10 cellular contexts compared by ENCODE assay signal in the genomic region with DNA sequence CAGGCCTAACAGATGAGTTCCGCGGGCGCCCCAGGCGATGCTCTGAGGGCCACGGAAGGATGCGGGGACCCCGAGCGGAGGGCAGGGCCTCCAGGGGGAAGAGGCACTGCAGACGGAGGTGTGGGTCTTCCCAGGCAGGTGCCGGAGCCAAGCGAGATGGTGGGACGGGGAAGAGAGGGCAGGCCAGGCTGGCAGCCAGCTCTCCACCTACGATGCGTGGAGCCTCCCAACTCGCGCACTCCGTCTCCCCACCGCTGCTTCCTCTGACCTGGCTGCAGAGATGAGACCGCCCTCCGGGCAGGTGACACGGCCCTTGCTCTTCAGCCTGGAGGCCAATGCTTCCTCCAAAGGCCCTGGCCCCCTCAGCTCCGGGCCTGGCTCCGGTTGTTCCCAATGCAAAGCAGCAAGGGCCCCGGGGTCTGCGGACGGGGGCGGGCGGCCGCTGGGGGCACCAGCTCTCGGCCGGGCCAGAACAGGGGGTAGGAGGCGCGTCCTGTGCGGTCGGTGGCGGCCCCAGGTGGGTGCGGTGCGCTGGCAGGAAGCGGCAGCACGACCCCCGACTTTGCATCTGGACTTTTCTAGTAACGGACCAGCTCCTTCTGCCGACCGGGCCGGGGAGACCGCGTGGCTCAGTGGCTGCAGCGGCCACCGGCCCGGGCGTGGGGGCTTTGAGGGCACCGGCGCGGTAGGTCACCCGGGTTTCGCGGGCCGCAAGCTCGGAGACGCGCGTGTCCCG. TPM values are rescaled to one million over a fixed set of nuclear protein-coding genes. Genes with fewer than 3 reads are reported as not detected.
A peak's percentile ranks its signal among the peaks of the same experiment; 100 is the strongest.
DNase-seq lines count a peak whose midpoint lies in the region; ATAC-seq and TF ChIP-seq lines count a peak whose summit lies in the region.
"Had no signal": no experiment of that assay in that cellular context is flagged by ENCODE, and none has a peak within 500 bp of the region (broad histone marks: within the 10 kb centered on the region; RNA-seq: fewer than 3 reads in every experiment).

No MANE protein-coding gene starts in this region.

- no peak for TF ChIP-seq CTCF in BJ (IDR thresholded peaks at IDR 0.05; ENCODE audit: insufficient read depth, low read depth, low read length)
- TF ChIP-seq CTCF in progenitor cell of endocrine pancreas (IDR thresholded peaks at IDR 0.05; ENCODE audit: unreplicated experiment) = peak; percentile 13
- no peak for TF ChIP-seq CTCF in PC-3 (conservative IDR thresholded peaks at IDR 0.05; ENCODE audit: low read depth, low read length)

- ATAC-seq in right cardiac atrium = no peak
- ATAC-seq in PC-3 = no peak
- ATAC-seq in GM21737 (IDR thresholded peaks at IDR 0.05; ENCODE audit: unreplicated experiment) = no peak

- H3K27ac ChIP-seq in right cardiac atrium (ENCODE audit: low read length) = no peak overlapping the region
- no peak overlapping the region for H3K27ac ChIP-seq in PC-3 (ENCODE audit: low read length)

- H3K4me1 ChIP-seq in right cardiac atrium (ENCODE audit: control insufficient read depth, insufficient read depth, low read length) = no peaks in the 10 kb centered on the region
- H3K4me1 ChIP-seq in PC-3 (ENCODE audit: insufficient read depth, low read length) = no peaks in the 10 kb centered on the region

- peaks cover 16% of the 10 kb centered on the region for H3K27me3 Mint-ChIP-seq in IgD-negative memory B cell
- H3K27me3 Mint-ChIP-seq in progenitor cell of endocrine pancreas = peaks cover 37% of the 10 kb centered on the region

- 29% methylated on average over 63 of the region's 63 CpGs for WGBS in right cardiac atrium

- no peaks in the 10 kb centered on the region for H3K9me2 ChIP-seq in PC-3 (replicated peaks; ENCODE audit: low read length)

- H4K20me1 ChIP-seq in PC-3 (ENCODE audit: low read length) = no peaks in the 10 kb centered on the region

- H3K27me3 ChIP-seq in BJ (ENCODE audit: control insufficient read depth, insufficient read depth, low read length) (peaks cover 21% of the 10 kb centered on the region), right cardiac atrium (ENCODE audit: control insufficient read depth, insufficient read depth) (no peaks in the 10 kb centered on the region), PC-3 (ENCODE audit: low read length) (peaks cover 8% of the 10 kb centered on the region)

- DNase-seq in BJ (ENCODE audit: low read depth) = no peak
- DNase-seq in right cardiac atrium = peak in 2 of 3 donors; percentile 59 to 67
- no peak for DNase-seq in progenitor cell of endocrine pancreas (ENCODE audit: low spot score, unreplicated experiment)
- DNase-seq in PC-3 = no peak
- no peak for DNase-seq in activated CD4-positive, alpha-beta T cell treated with anti-CD3 and anti-CD28 coated beads for 4 hours
- DNase-seq in activated CD4-positive, alpha-beta T cell treated with anti-CD3 and anti-CD28 coated beads, Interleukin-2, amount 50 U/mL, for 4 hours = no peak
- DNase-seq: activated naive CD4-positive, alpha-beta T cell treated with anti-CD3 and anti-CD28 coated beads, Interleukin-2, amount 50 U/mL, for 16 hours; T-helper 9 cell had no signal

- H3K36me3 ChIP-seq in BJ (ENCODE audit: control insufficient read depth, insufficient read depth, low read length) = no peaks in the 10 kb centered on the region
- H3K36me3 ChIP-seq in PC-3 (ENCODE audit: low read depth, low read length) = no peaks in the 10 kb centered on the region

- H3K9ac ChIP-seq in PC-3 (ENCODE audit: low read length) = no peak overlapping the region

- H3K9me3 Mint-ChIP-seq in IgD-negative memory B cell (no peaks in the 10 kb centered on the region), progenitor cell of endocrine pancreas (ENCODE audit: low read depth) (no peaks in the 10 kb centered on the region)

- intact Hi-C loops in right cardiac atrium (cut with DNase I) (no loop called here), PC-3 (cut with micrococcal nuclease) (no loop called here)

- H3K4me1 Mint-ChIP-seq in IgD-negative memory B cell = no peaks in the 10 kb centered on the region
- H3K4me1 Mint-ChIP-seq in progenitor cell of endocrine pancreas (ENCODE audit: low read depth) = peaks cover 1% of the 10 kb centered on the region

- H3K4me3 ChIP-seq in BJ (ENCODE audit: low read depth, low read length) (peak overlapping the region; percentile 46), right cardiac atrium (ENCODE audit: low read length) (peak overlapping the region; percentile 62), PC-3 (ENCODE audit: low read length) (no peak overlapping the region)

- CTCF ChIA-PET in BJ (lab: Yijun Ruan, JAX) (interaction anchor here (1.5 kb wide), 1 partner anchor 268 kb away, joined by 3 read pairs; no protein-coding TSS in a partner anchor), PC-3 (lab: Charles Lee) (no interaction called here)

- H3K27ac Mint-ChIP-seq in IgD-negative memory B cell (no peak overlapping the region), progenitor cell of endocrine pancreas (no peak overlapping the region)

- H3K4me3 Mint-ChIP-seq in IgD-negative memory B cell = peak overlapping the region in 3 of 4 donors; percentile 43 to 79 (median 76)
- H3K4me3 Mint-ChIP-seq in progenitor cell of endocrine pancreas (ENCODE audit: low read depth) = no peak overlapping the region

- no peaks in the 10 kb centered on the region for H3F3A ChIP-seq in PC-3 (ENCODE audit: low read length, unreplicated experiment)

- H2AFZ ChIP-seq in PC-3 (ENCODE audit: low read length) = no peak overlapping the region

- no peaks in the 10 kb centered on the region for H3K36me3 Mint-ChIP-seq in IgD-negative memory B cell
- H3K36me3 Mint-ChIP-seq in progenitor cell of endocrine pancreas (ENCODE audit: insufficient read depth) = no peaks in the 10 kb centered on the region

- no peak overlapping the region for H3K4me2 ChIP-seq in PC-3 (ENCODE audit: low read length)

- POLR2A ChIA-PET in BJ (lab: Charles Lee) = no interaction called here
- POLR2A ChIA-PET in PC-3 (lab: Charles Lee; ENCODE audit: unreplicated experiment) = no interaction called here

- BruUV-seq in PC-3 (replicated peaks; lab: Mats Ljungman, UMichigan) = no TSS peak

- no peaks in the 10 kb centered on the region for H3K9me3 ChIP-seq in right cardiac atrium (ENCODE audit: control insufficient read depth, low read length)
- H3K9me3 ChIP-seq in PC-3 (ENCODE audit: low read length) = no peaks in the 10 kb centered on the region

- no peaks in the 10 kb centered on the region for H3K79me2 ChIP-seq in PC-3 (ENCODE audit: low read length)

RNA-seq across cellular contexts. Expression of gene SOX8, which starts 1.5 kb away (rescaled TPM):
- polyA plus RNA-seq in BJ (2011; rRNA removed) (0.04 TPM in 2 replicates), IgD-negative memory B cell (0.48 TPM), right cardiac atrium (1.5 TPM)
- not detected in 2 replicates for polyA minus RNA-seq in BJ (2011; rRNA and poly(A)+ RNA removed)
- total RNA-seq in right cardiac atrium (1 to 10 TPM in 3 of 4 donors, under 1 TPM in 1; 0.97 to 2.1 (median 1.9) TPM), progenitor cell of endocrine pancreas (6.7 and 7.1 TPM in 2 replicates), PC-3 (2014; rRNA removed) (0.47 and 0.92 TPM in 2 replicates)

RNA-seq across cellular contexts. Expression of gene LMF1, which starts 9.2 kb away (rescaled TPM):
- 14.8 and 28.9 TPM in 2 replicates for polyA plus RNA-seq in BJ (2011; rRNA removed)
- polyA minus RNA-seq in BJ (2011; rRNA and poly(A)+ RNA removed) = 19.4 and 34.8 TPM in 2 replicates
- 16.1 TPM for polyA plus RNA-seq in IgD-negative memory B cell
- 10 to 100 TPM; 10.6 to 13.3 (median 11.2) TPM for total RNA-seq in right cardiac atrium
- polyA plus RNA-seq in right cardiac atrium = 7.8 TPM
- 26.2 and 28.2 TPM in 2 replicates for total RNA-seq in progenitor cell of endocrine pancreas
- 12.9 and 13.5 TPM in 2 replicates for total RNA-seq in PC-3 (2014; rRNA removed)

Comparison
In these comparisons a context has a peak if more than half of its experiments do, and no peak if none do; other contexts are left out.
1. DNase-seq: peak in right cardiac atrium (2 of 3); none in BJ (single experiment), progenitor cell of endocrine pancreas (single experiment), PC-3 (single experiment), activated CD4-positive, alpha-beta T cell treated with anti-CD3 and anti-CD28 coated beads for 4 hours (0 of 2) and activated CD4-positive, alpha-beta T cell treated with anti-CD3 and anti-CD28 coated beads, Interleukin-2, amount 50 U/mL, for 4 hours (0 of 2).